Comparison of ENCODE assay signal across 1 cellular context in the genomic region with DNA sequence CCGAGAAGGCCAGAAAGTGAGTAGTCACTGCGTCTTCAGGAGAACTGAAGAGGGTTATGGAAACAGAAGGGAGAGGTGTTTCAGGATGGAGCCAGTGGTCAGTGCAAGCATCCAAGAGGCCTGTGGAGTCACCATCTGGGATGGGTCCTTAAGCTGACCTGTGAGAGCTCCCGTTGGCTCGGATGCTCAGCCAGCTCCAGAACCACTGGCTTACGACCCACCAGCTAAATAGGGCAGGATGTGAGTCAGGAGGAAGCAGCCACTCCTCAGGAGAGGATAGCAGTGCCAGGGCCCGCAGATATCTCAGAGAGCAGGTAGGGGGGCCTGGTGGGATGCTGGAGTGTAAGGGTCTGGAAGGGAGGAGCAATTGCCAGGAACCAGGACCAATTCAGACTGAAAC.
TF ChIP-seq lines count a peak whose summit lies in the region.

No MANE protein-coding gene starts in this region.

TF ChIP-seq in IMR-90, 13 proteins besides CTCF, POLR2A, EP300 and RAD21 (continued from another document):
- TF ChIP-seq MAFK (IDR thresholded peaks at IDR 0.05; ENCODE audit: low read depth, low read length) (no peak), MXI1 (IDR thresholded peaks at IDR 0.05; ENCODE audit: borderline replicate concordance, low read depth, low read length) (no peak)
TF ChIP-seq in IMR-90: peak in this region for 0.
